ENCODE assay signal across 1 cellular context in the genomic region with DNA sequence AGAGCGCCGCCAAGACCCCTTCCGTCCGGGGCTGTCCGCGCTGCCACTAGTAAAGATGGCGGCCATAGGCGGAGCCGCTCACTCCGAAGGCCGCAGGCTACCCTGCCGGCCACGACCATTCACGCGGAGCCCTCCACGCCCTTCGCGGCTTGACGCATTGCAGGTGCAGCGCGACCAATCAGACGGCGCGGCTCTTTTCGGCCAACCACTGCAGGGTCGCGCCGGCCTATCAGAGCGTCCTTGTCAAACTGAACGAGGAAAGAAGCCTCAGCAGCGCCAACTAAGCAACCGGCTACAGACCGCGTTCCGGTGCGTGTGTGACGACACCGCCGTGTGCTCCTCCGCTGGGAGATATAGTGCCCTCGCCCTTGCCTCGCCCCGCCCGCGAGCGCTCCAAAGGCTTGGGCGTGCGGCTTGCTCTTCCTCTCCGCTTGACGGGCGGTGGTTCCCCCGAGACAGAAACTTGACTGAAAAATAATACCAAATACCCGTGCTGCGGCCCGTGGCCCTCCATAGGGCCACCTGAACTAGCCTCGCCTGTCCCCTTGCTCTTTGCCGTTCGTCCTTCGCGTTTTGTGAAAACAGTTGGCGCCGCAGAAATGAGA.
A peak's percentile ranks its signal among the peaks of the same experiment; 100 is the strongest.
TF ChIP-seq lines count a peak whose summit lies in the region.

No MANE protein-coding gene starts in this region.

TF ChIP-seq in HEK293, 187 proteins besides CTCF, POLR2A, EP300 and RAD21 (continued from another document):
- TF ChIP-seq ZNF121 (tag by site-specific recombination; IDR thresholded peaks at IDR 0.05) (peak; percentile 66), ZNF548 (tag by site-specific recombination; IDR thresholded peaks at IDR 0.05) (no peak), ZNF585B (tag by site-specific recombination; IDR thresholded peaks at IDR 0.05) (no peak), ZNF529 (tag by site-specific recombination; IDR thresholded peaks at IDR 0.05; ENCODE audit: insufficient replicate concordance) (no peak), ZNF626 (tag by site-specific recombination; IDR thresholded peaks at IDR 0.05) (no peak; the same call in 1 of the 2 replicates), ZNF133 (tag by site-specific recombination; IDR thresholded peaks at IDR 0.05) (no peak), ZNF426 (tag by site-specific recombination; IDR thresholded peaks at IDR 0.05) (no peak), ZSCAN16 (tag by site-specific recombination; IDR thresholded peaks at IDR 0.05) (peak; percentile 50), ZNF433 (tag by site-specific recombination; IDR thresholded peaks at IDR 0.05; ENCODE audit: low read depth) (no peak), ZBTB1 (tag by site-specific recombination; IDR thresholded peaks at IDR 0.05) (peak; percentile 39; the same call in 1 of the 2 replicates), ZNF610 (tag by site-specific recombination; IDR thresholded peaks at IDR 0.05; ENCODE audit: borderline replicate concordance) (peak; percentile 93), ZNF521 (tag by site-specific recombination; IDR thresholded peaks at IDR 0.05) (no peak)
- TF ChIP-seq, protein P1, sequence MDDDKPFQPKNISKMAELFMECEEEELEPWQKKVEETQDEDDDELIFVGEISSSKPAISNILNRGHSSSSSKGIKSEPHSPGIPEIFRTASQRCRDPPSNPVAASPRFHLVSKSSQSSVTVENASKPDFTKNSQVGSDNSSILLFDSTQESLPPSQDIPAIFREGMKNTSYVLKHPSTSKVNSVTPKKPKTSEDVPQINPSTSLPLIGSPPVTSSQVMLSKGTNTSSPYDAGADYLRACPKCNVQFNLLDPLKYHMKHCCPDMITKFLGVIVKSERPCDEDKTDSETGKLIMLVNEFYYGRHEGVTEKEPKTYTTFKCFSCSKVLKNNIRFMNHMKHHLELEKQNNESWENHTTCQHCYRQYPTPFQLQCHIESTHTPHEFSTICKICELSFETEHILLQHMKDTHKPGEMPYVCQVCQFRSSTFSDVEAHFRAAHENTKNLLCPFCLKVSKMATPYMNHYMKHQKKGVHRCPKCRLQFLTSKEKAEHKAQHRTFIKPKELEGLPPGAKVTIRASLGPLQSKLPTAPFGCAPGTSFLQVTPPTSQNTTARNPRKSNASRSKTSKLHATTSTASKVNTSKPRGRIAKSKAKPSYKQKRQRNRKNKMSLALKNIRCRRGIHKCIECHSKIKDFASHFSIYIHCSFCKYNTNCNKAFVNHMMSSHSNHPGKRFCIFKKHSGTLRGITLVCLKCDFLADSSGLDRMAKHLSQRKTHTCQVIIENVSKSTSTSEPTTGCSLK (tag by site-specific recombination; IDR thresholded peaks at IDR 0.05), result no peak
- TF ChIP-seq, protein P2, sequence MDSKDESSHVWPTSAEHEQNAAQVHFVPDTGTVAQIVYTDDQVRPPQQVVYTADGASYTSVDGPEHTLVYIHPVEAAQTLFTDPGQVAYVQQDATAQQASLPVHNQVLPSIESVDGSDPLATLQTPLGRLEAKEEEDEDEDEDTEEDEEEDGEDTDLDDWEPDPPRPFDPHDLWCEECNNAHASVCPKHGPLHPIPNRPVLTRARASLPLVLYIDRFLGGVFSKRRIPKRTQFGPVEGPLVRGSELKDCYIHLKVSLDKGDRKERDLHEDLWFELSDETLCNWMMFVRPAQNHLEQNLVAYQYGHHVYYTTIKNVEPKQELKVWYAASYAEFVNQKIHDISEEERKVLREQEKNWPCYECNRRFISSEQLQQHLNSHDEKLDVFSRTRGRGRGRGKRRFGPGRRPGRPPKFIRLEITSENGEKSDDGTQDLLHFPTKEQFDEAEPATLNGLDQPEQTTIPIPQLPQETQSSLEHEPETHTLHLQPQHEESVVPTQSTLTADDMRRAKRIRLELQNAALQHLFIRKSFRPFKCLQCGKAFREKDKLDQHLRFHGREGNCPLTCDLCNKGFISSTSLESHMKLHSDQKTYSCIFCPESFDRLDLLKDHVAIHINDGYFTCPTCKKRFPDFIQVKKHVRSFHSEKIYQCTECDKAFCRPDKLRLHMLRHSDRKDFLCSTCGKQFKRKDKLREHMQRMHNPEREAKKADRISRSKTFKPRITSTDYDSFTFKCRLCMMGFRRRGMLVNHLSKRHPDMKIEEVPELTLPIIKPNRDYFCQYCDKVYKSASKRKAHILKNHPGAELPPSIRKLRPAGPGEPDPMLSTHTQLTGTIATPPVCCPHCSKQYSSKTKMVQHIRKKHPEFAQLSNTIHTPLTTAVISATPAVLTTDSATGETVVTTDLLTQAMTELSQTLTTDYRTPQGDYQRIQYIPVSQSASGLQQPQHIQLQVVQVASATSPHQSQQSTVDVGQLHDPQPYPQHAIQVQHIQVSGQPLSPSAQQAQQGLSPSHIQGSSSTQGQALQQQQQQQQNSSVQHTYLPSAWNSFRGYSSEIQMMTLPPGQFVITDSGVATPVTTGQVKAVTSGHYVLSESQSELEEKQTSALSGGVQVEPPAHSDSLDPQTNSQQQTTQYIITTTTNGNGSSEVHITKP (tag by site-specific recombination; IDR thresholded peaks at IDR 0.05), result peak; percentile 97
TF ChIP-seq in HEK293: peak in this region for 102.
